Comparison of ENCODE assay signal across 22 cellular contexts in genomic region chr10:10222288-10222945, GRCh38.
DNase-seq lines count a peak whose midpoint lies in the region; ATAC-seq and TF ChIP-seq lines count a peak whose summit lies in the region.
"Had no signal": no experiment of that assay in that cellular context is flagged by ENCODE, and none has a peak within 500 bp of the region (broad histone marks: within the 10 kb centered on the region; RNA-seq: fewer than 3 reads in every experiment).

No MANE protein-coding gene starts in this region.

- H2AFZ ChIP-seq in Karpas-422 (ENCODE audit: low read length) (0 out of 2 replicates have a peak overlapping the region, but pooled peaks have one; percentile 10), smooth muscle cell (ENCODE audit: low read depth) (peak overlapping the region; percentile 62)

- no peak for ATAC-seq in activated naive CD4-positive, alpha-beta T cell treated with anti-CD3 and anti-CD28 coated beads, Interleukin-2, amount 50 U/mL, for 72 hours
- ATAC-seq: CD8-positive, alpha-beta T cell; esophagus mucosa; stimulated activated naive B cell treated with anti-CD40 and anti-IgM and Interleukin-4, amounts not matched to agents 10 μg/mL and 1 μg/mL and 100 μg/mL, for 72 hours had no signal

- H3K27ac ChIP-seq in Karpas-422 (ENCODE audit: low read length): no peak overlapping the region
- H3K27ac ChIP-seq in smooth muscle cell (ENCODE audit: low read depth): peak overlapping the region; percentile 90
- H3K27ac ChIP-seq: neutrophil, Peyer's patch, right atrium auricular region, SJSA1, WERI-Rb-1 had no signal

- H3K27me3 ChIP-seq in Karpas-422 (ENCODE audit: low read length) (no peaks in the 10 kb centered on the region), smooth muscle cell (ENCODE audit: low read depth) (no peaks in the 10 kb centered on the region)
- H3K27me3 ChIP-seq: neutrophil, Peyer's patch, right atrium auricular region, SJSA1 had no signal

- no peak overlapping the region for H3K4me2 ChIP-seq in Karpas-422 (ENCODE audit: low read depth, low read length, poor library complexity, severe bottlenecking)
- H3K4me2 ChIP-seq in smooth muscle cell: peak overlapping the region; percentile 69

- H4K20me1 ChIP-seq in Karpas-422 (ENCODE audit: insufficient read depth, low read depth, low read length): no peaks in the 10 kb centered on the region
- H4K20me1 ChIP-seq in smooth muscle cell (ENCODE audit: low read depth): no peaks in the 10 kb centered on the region

- peaks cover 8% of the 10 kb centered on the region; the same call in 1 of the 2 replicates for H3K4me1 ChIP-seq in Karpas-422 (ENCODE audit: low read length)
- no peaks in the 10 kb centered on the region for H3K4me1 ChIP-seq in smooth muscle cell (ENCODE audit: low read depth)
- H3K4me1 ChIP-seq: Peyer's patch, right atrium auricular region, SJSA1 had no signal

- no peak overlapping the region for H3K9ac ChIP-seq in Karpas-422 (ENCODE audit: low read length)
- peak overlapping the region; percentile 49 for H3K9ac ChIP-seq in smooth muscle cell (ENCODE audit: low read depth)

- 15% methylated on average over 4 of the region's 4 CpGs for WGBS in smooth muscle cell (ENCODE audit: low lambda C conversion rate)

- H3K9me3 ChIP-seq in Karpas-422 (ENCODE audit: low read length) (no peaks in the 10 kb centered on the region), smooth muscle cell (replicated peaks; ENCODE audit: low read depth) (no peaks in the 10 kb centered on the region)
- H3K9me3 ChIP-seq: neutrophil, Peyer's patch, right atrium auricular region had no signal

- H3K79me2 ChIP-seq in Karpas-422 (ENCODE audit: low read length) (no peaks in the 10 kb centered on the region), smooth muscle cell (ENCODE audit: low read depth) (no peaks in the 10 kb centered on the region)

- H3K4me3 ChIP-seq in Karpas-422 (ENCODE audit: low read length): no peak overlapping the region
- no peak overlapping the region for H3K4me3 ChIP-seq in cardiac fibroblast (replicated peaks in 1 of 2; ENCODE audit: low read depth in 2 of 2, low read length in 2 of 2)
- H3K4me3 ChIP-seq in smooth muscle cell: no peak overlapping the region
- H3K4me3 ChIP-seq: Peyer's patch, right atrium auricular region, SJSA1 had no signal

- peaks cover 0 to 4% of the 10 kb centered on the region in 2 donors for H3K9me3 Mint-ChIP-seq in activated naive CD4-positive, alpha-beta T cell treated with anti-CD3 and anti-CD28 coated beads, Interleukin-2, amount 50 U/mL, for 72 hours
- H3K9me3 Mint-ChIP-seq: CD8-positive, alpha-beta T cell had no signal

- H3K27ac Mint-ChIP-seq in activated naive CD4-positive, alpha-beta T cell treated with anti-CD3 and anti-CD28 coated beads, Interleukin-2, amount 50 U/mL, for 72 hours: peak overlapping the region in 1 of 2 donors; percentile 79
- H3K27ac Mint-ChIP-seq: CD8-positive, alpha-beta T cell; stimulated activated naive B cell treated with anti-CD40 and anti-IgM and Interleukin-4, amounts not matched to agents 10 μg/mL and 1 μg/mL and 100 μg/mL, for 72 hours had no signal

- H3K36me3 Mint-ChIP-seq in activated naive CD4-positive, alpha-beta T cell treated with anti-CD3 and anti-CD28 coated beads, Interleukin-2, amount 50 U/mL, for 72 hours: no peaks in the 10 kb centered on the region
- H3K36me3 Mint-ChIP-seq: CD8-positive, alpha-beta T cell; stimulated activated naive B cell treated with anti-CD40 and anti-IgM and Interleukin-4, amounts not matched to agents 10 μg/mL and 1 μg/mL and 100 μg/mL, for 72 hours had no signal

- H3K36me3 ChIP-seq in Karpas-422 (ENCODE audit: insufficient read depth, low read length) (peaks cover 4% of the 10 kb centered on the region; the same call in 1 of the 2 replicates), smooth muscle cell (ENCODE audit: low read depth) (no peaks in the 10 kb centered on the region)
- H3K36me3 ChIP-seq: neutrophil, Peyer's patch, right atrium auricular region, SJSA1, WERI-Rb-1 had no signal

- TF ChIP-seq CTCF in cardiac fibroblast (IDR thresholded peaks at IDR 0.05; ENCODE audit: low read depth, low read length) (no peak), smooth muscle cell (IDR thresholded peaks at IDR 0.05; ENCODE audit: borderline replicate concordance, insufficient read depth, poor library complexity, severe bottlenecking) (no peak), GM10266 (IDR thresholded peaks at IDR 0.05; ENCODE audit: control insufficient read depth, insufficient read depth, low read depth, missing control alignments) (no peak)

- H3K9me2 ChIP-seq in Karpas-422 (replicated peaks; ENCODE audit: insufficient read depth, low read length): no peaks in the 10 kb centered on the region

- DNase-seq in Karpas-422: no peak
- peak; percentile 81 to 85 for DNase-seq in cardiac fibroblast (ENCODE audit: low read depth in 2 of 2)
- peak; percentile 60 for DNase-seq in myocyte (ENCODE audit: low read depth)
- DNase-seq in smooth muscle cell (lab: John Stamatoyannopoulos, UW; ENCODE audit: unreplicated experiment): peak; percentile 5
- DNase-seq in activated CD4-positive, alpha-beta T cell treated with anti-CD3 and anti-CD28 coated beads, Interleukin-2, amount 50 U/mL, for 48 hours: no peak
- no peak for DNase-seq in GM10266 (ENCODE audit: extremely low spot score)
- DNase-seq in activated naive CD4-positive, alpha-beta T cell treated with anti-CD3 and anti-CD28 coated beads, Interleukin-2, amount 50 U/mL, for 72 hours (ENCODE audit: low spot score in 2 of 2): no peak
- DNase-seq: activated effector memory CD4-positive, alpha-beta T cell treated with anti-CD3 and anti-CD28 coated beads, Interleukin-2, amount 50 U/mL, for 16 hours; CD8-positive, alpha-beta T cell; effector memory CD4-positive, alpha-beta T cell; KBM-7; left cardiac atrium; NCI-H187 treated with DMSO at 0.1 percent for 48 hours; NCI-H2227 treated with DMSO at 0.1 percent for 48 hours; Peyer's patch; stimulated activated naive B cell treated with anti-CD40 and anti-IgM and Interleukin-4, amounts not matched to agents 10 μg/mL and 1 μg/mL and 100 μg/mL, for 72 hours; T-helper 2 cell; WERI-Rb-1 had no signal

- H3F3A ChIP-seq in smooth muscle cell (ENCODE audit: low read depth): peaks cover 6% of the 10 kb centered on the region

Comparison
In these comparisons a context has a peak if more than half of its experiments do, and no peak if none do; other contexts are left out.
1. DNase-seq: peak in cardiac fibroblast (2 of 2), myocyte (single experiment) and smooth muscle cell (single experiment); none in Karpas-422 (single experiment), activated CD4-positive, alpha-beta T cell treated with anti-CD3 and anti-CD28 coated beads, Interleukin-2, amount 50 U/mL, for 48 hours (0 of 2), GM10266 (single experiment) and activated naive CD4-positive, alpha-beta T cell treated with anti-CD3 and anti-CD28 coated beads, Interleukin-2, amount 50 U/mL, for 72 hours (0 of 2).